23 cellular contexts compared by ENCODE assay signal in genomic region chr2:205040323-205040722, GRCh38.
"Had no signal": no experiment of that assay in that cellular context is flagged by ENCODE, and none has a peak within 500 bp of the region (broad histone marks: within the 10 kb centered on the region; RNA-seq: fewer than 3 reads in every experiment).

No MANE protein-coding gene starts in this region.

- H3K36me3 Mint-ChIP-seq: immature natural killer cell had no signal

- H3K9me3 ChIP-seq: esophagus muscularis mucosa, gastroesophageal sphincter, heart left ventricle, left lung, lower lobe of right lung had no signal

- H3K4me3 ChIP-seq: coronary artery, dorsolateral prefrontal cortex, esophagus muscularis mucosa, gastroesophageal sphincter, heart left ventricle, hepatocyte, left lung, lower lobe of right lung had no signal

- DNase-seq: dermis blood vessel endothelial cell; dorsolateral prefrontal cortex; effector CD4-positive, alpha-beta T cell; effector memory CD4-positive, alpha-beta T cell; foreskin keratinocyte; heart left ventricle; hypothalamus; immature natural killer cell; islet precursor cell; kidney; kidney glomerular epithelial cell; left lung; left ventricle myocardium superior; lower lobe of right lung; mesenchymal stem cell had no signal

- H3K27ac Mint-ChIP-seq: immature natural killer cell had no signal

- FAIRE-seq: colon, endothelial cell of umbilical vein, frontal cortex, kidney had no signal

- ATAC-seq: foreskin keratinocyte, gastroesophageal sphincter, heart left ventricle, left lung, left ventricle myocardium superior, lower lobe of right lung had no signal

- H3K27me3 ChIP-seq: dorsolateral prefrontal cortex, esophagus muscularis mucosa, foreskin keratinocyte, gastroesophageal sphincter, heart left ventricle, hepatocyte, left lung had no signal

- H3K4me1 ChIP-seq: esophagus muscularis mucosa, foreskin keratinocyte, gastroesophageal sphincter, heart left ventricle, left lung, lower lobe of right lung had no signal

- H3K27ac ChIP-seq: coronary artery, dorsolateral prefrontal cortex, esophagus muscularis mucosa, foreskin keratinocyte, gastroesophageal sphincter, heart left ventricle, hepatocyte, left lung, lower lobe of right lung had no signal

- H3K36me3 ChIP-seq: esophagus muscularis mucosa, gastroesophageal sphincter, heart left ventricle, left lung, lower lobe of right lung had no signal

- H3K4me3 Mint-ChIP-seq: immature natural killer cell, mesothelial cell of epicardium had no signal

- H3K4me1 Mint-ChIP-seq: immature natural killer cell had no signal
